1 cellular context compared by ENCODE assay signal in genomic region chr15:68224108-68224507, GRCh38.
A peak's percentile ranks its signal among the peaks of the same experiment; 100 is the strongest.
TF ChIP-seq lines count a peak whose summit lies in the region.

No MANE protein-coding gene starts in this region.

TF ChIP-seq in HepG2, 621 proteins besides CTCF, POLR2A, EP300 and RAD21:
- TF ChIP-seq ZFP36L2 (CRISPR knock-in tag; IDR thresholded peaks at IDR 0.05) (no peak), NR2F6 (IDR thresholded peaks at IDR 0.05) (peak; percentile 31; the same call in 1 of the 2 replicates), NR2F6 (CRISPR knock-in tag; IDR thresholded peaks at IDR 0.05) (0 out of 2 replicates have a peak, but pooled peaks have one; percentile 20), ZNF362 (CRISPR knock-in tag; IDR thresholded peaks at IDR 0.05; ENCODE audit: borderline replicate concordance) (peak; percentile 84), YEATS2 (CRISPR knock-in tag; IDR thresholded peaks at IDR 0.05; ENCODE audit: borderline replicate concordance) (no peak), BCLAF1 (IDR thresholded peaks at IDR 0.05) (no peak), HOXA3 (CRISPR knock-in tag; IDR thresholded peaks at IDR 0.05) (no peak), ZNF790 (CRISPR knock-in tag; IDR thresholded peaks at IDR 0.05; ENCODE audit: borderline replicate concordance) (no peak), NFKBIZ (CRISPR knock-in tag; IDR thresholded peaks at IDR 0.05) (no peak), MED8 (CRISPR knock-in tag; IDR thresholded peaks at IDR 0.05; ENCODE audit: insufficient replicate concordance) (no peak), MLXIP (CRISPR knock-in tag; IDR thresholded peaks at IDR 0.05; ENCODE audit: borderline replicate concordance) (no peak), ZNF33B (CRISPR knock-in tag; IDR thresholded peaks at IDR 0.05) (no peak), HNF4G (IDR thresholded peaks at IDR 0.05; ENCODE audit: borderline replicate concordance, low read depth, low read length) (peak; percentile 44), HNF4G (CRISPR knock-in tag; IDR thresholded peaks at IDR 0.05; ENCODE audit: borderline replicate concordance, low read depth) (no peak), NR2C2 (CRISPR knock-in tag; IDR thresholded peaks at IDR 0.05; ENCODE audit: borderline replicate concordance) (peak; percentile 43; the same call in 1 of the 2 replicates), ZNF7 (CRISPR knock-in tag; IDR thresholded peaks at IDR 0.05) (no peak), RARA (CRISPR knock-in tag; IDR thresholded peaks at IDR 0.05) (0 out of 2 replicates have a peak, but pooled peaks have one; percentile 9), HNF4A (CRISPR knock-in tag; IDR thresholded peaks at IDR 0.05) (0 out of 2 replicates have a peak, but pooled peaks have one; percentile 38)
